Comparison of ENCODE assay signal across 7 cellular contexts in genomic region chr22:11306933-11307518, GRCh38.
DNase-seq lines count a peak whose midpoint lies in the region; TF ChIP-seq lines count a peak whose summit lies in the region.
"Not testable (repeated sequence)": the region's sequence is repeated elsewhere in the genome, so short reads cannot be mapped to it uniquely, and the experiment has no call there.

No MANE protein-coding gene starts in this region.

- not testable (repeated sequence) for TF ChIP-seq EP300 in esophagus muscularis mucosa (IDR thresholded peaks at IDR 0.05)

- DNase-seq in Karpas-422 (peak; percentile 33), esophagus muscularis mucosa (ENCODE audit: extremely low spot score) (peak; percentile 91), cardiac septum (ENCODE audit: low spot score) (peak; percentile 68), mesenteric fat pad (ENCODE audit: low spot score) (peak; percentile 87), osteocyte (ENCODE audit: extremely low spot score, unreplicated experiment) (peak; percentile 84)
- peak; percentile 45 for DNase-seq in activated CD4-positive, alpha-beta T cell treated with anti-CD3 and anti-CD28 coated beads, Interleukin-2, amount 10 ng/mL, durations not matched to agents 24 days and 14 days
- DNase-seq in mesendoderm, result not testable (repeated sequence)

- TF ChIP-seq POLR2A in esophagus muscularis mucosa (IDR thresholded peaks at IDR 0.05; ENCODE audit: low read depth), result not testable (repeated sequence)

- not testable (repeated sequence) for TF ChIP-seq CTCF in esophagus muscularis mucosa (IDR thresholded peaks at IDR 0.05); osteocyte (IDR thresholded peaks at IDR 0.05)

- H4K5ac ChIP-seq in mesendoderm (ENCODE audit: low read length), result not testable (repeated sequence)

- H3K4me3 Mint-ChIP-seq in activated CD4-positive, alpha-beta T cell treated with anti-CD3 and anti-CD28 coated beads, Interleukin-2, amount 10 ng/mL, durations not matched to agents 24 days and 14 days; osteocyte (ENCODE audit: unreplicated experiment): not testable (repeated sequence)

- not testable (repeated sequence) for H2BK120ac ChIP-seq in mesendoderm (ENCODE audit: low read depth, low read length)

- H3K79me1 ChIP-seq in mesendoderm (ENCODE audit: low read length), result not testable (repeated sequence)

- H3K4me2 ChIP-seq in Karpas-422 (ENCODE audit: low read depth, low read length, poor library complexity, severe bottlenecking); mesendoderm (ENCODE audit: low read length): not testable (repeated sequence)

- H4K20me1 ChIP-seq in Karpas-422 (ENCODE audit: insufficient read depth, low read depth, low read length), result not testable (repeated sequence)

- not testable (repeated sequence) for H4K8ac ChIP-seq in mesendoderm (ENCODE audit: low read depth, low read length)

- not testable (repeated sequence) for H3K9ac ChIP-seq in Karpas-422 (ENCODE audit: low read length); mesendoderm (ENCODE audit: low read length)

- not testable (repeated sequence) for H2BK5ac ChIP-seq in mesendoderm (ENCODE audit: low read length)

- H3K4me1 Mint-ChIP-seq in activated CD4-positive, alpha-beta T cell treated with anti-CD3 and anti-CD28 coated beads, Interleukin-2, amount 10 ng/mL, durations not matched to agents 24 days and 14 days; osteocyte (ENCODE audit: unreplicated experiment): not testable (repeated sequence)

- 75% methylated on average over 6 of the region's 6 CpGs for WGBS in esophagus muscularis mucosa
- WGBS in mesendoderm (ENCODE audit: extremely low coverage, insufficient coverage, low lambda C conversion rate), result no CpG with 5 or more reads among the region's 6 CpGs

- not testable (repeated sequence) for H2AFZ ChIP-seq in Karpas-422 (ENCODE audit: low read length)

- H3K9me3 Mint-ChIP-seq in activated CD4-positive, alpha-beta T cell treated with anti-CD3 and anti-CD28 coated beads, Interleukin-2, amount 10 ng/mL, durations not matched to agents 24 days and 14 days, result peaks cover 55% of the 10 kb centered on the region
- peaks cover 53% of the 10 kb centered on the region for H3K9me3 Mint-ChIP-seq in osteocyte (ENCODE audit: unreplicated experiment)

- not testable (repeated sequence) for H3K27me3 ChIP-seq in Karpas-422 (ENCODE audit: low read length); esophagus muscularis mucosa; mesendoderm (ENCODE audit: insufficient read depth, low read length, poor library complexity)

- intact Hi-C loops in activated CD4-positive, alpha-beta T cell treated with anti-CD3 and anti-CD28 coated beads, Interleukin-2, amount 10 ng/mL, durations not matched to agents 24 days and 14 days (cut with micrococcal nuclease); esophagus muscularis mucosa (cut with DNase I); cardiac septum (cut with DNase I): not testable (repeated sequence)

- H3K23ac ChIP-seq in mesendoderm (ENCODE audit: low read length), result not testable (repeated sequence)

- H3K79me2 ChIP-seq in Karpas-422 (ENCODE audit: low read length); mesendoderm (ENCODE audit: control insufficient read depth, insufficient read depth, low read length): not testable (repeated sequence)

- not testable (repeated sequence) for H3K18ac ChIP-seq in mesendoderm (ENCODE audit: low read length)

- H3K36me3 ChIP-seq in Karpas-422 (ENCODE audit: insufficient read depth, low read length); esophagus muscularis mucosa; mesendoderm (ENCODE audit: control insufficient read depth, insufficient read depth, low read length): not testable (repeated sequence)

- not testable (repeated sequence) for H3K9me2 ChIP-seq in Karpas-422 (replicated peaks; ENCODE audit: insufficient read depth, low read length)

- H2AK5ac ChIP-seq in mesendoderm (ENCODE audit: low read length), result not testable (repeated sequence)

- H3K4me1 ChIP-seq in Karpas-422 (ENCODE audit: low read length); esophagus muscularis mucosa; mesendoderm (ENCODE audit: control insufficient read depth, low read depth, low read length): not testable (repeated sequence)

- not testable (repeated sequence) for H3K27me3 Mint-ChIP-seq in activated CD4-positive, alpha-beta T cell treated with anti-CD3 and anti-CD28 coated beads, Interleukin-2, amount 10 ng/mL, durations not matched to agents 24 days and 14 days; osteocyte (ENCODE audit: unreplicated experiment)

- H3K27ac ChIP-seq in Karpas-422 (ENCODE audit: low read length); esophagus muscularis mucosa (replicated peaks in 1 of 4); mesendoderm (ENCODE audit: low read depth, low read length): not testable (repeated sequence)

- not testable (repeated sequence) for H2BK15ac ChIP-seq in mesendoderm (replicated peaks; ENCODE audit: low read depth)

- not testable (repeated sequence) for H3K4ac ChIP-seq in mesendoderm (ENCODE audit: low read depth, low read length)

- not testable (repeated sequence) for H3K27ac Mint-ChIP-seq in activated CD4-positive, alpha-beta T cell treated with anti-CD3 and anti-CD28 coated beads, Interleukin-2, amount 10 ng/mL, durations not matched to agents 24 days and 14 days; osteocyte (ENCODE audit: unreplicated experiment)

- H3K4me3 ChIP-seq in Karpas-422 (ENCODE audit: low read length); esophagus muscularis mucosa: not testable (repeated sequence)
- peak overlapping the region; percentile 17 for H3K4me3 ChIP-seq in mesendoderm (ENCODE audit: low read length)

- H3K56ac ChIP-seq in mesendoderm (ENCODE audit: low read length), result not testable (repeated sequence)

- H3K9me3 ChIP-seq in Karpas-422 (ENCODE audit: low read length) (peaks cover 40% of the 10 kb centered on the region), esophagus muscularis mucosa (peaks cover 0 to 54% (median 31%) of the 10 kb centered on the region in 4 donors)

- not testable (repeated sequence) for H3K36me3 Mint-ChIP-seq in activated CD4-positive, alpha-beta T cell treated with anti-CD3 and anti-CD28 coated beads, Interleukin-2, amount 10 ng/mL, durations not matched to agents 24 days and 14 days (ENCODE audit: low read depth); osteocyte (ENCODE audit: unreplicated experiment)
